32 cellular contexts compared by ENCODE assay signal in the genomic region with DNA sequence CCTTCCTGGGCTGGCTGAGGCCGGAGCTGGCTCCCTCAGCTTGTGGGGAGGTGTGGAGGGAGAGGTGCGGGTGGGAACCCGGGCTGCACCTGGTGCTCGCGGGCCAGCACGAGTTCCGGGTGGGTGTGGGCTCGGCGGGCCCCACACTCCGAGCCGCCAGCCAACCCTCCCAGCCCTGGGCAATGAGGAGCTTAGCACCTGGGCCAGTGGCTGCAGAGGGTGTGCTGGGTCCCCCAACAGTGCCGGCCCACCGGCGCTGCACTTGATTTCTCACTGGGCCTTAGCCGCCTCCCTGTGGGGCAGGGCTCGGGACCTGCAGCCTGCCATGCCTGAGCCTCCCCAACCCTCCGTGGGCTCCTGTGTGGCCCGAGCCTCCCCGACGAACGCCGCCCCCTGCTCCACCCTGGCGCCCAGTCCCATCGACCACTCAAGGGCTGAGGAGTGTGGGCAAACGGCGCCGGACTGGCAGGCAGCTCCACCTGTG.
"Had no signal": no experiment of that assay in that cellular context is flagged by ENCODE, and none has a peak within 500 bp of the region (broad histone marks: within the 10 kb centered on the region; RNA-seq: fewer than 3 reads in every experiment).

No MANE protein-coding gene starts in this region.

- H3K9me3 ChIP-seq: colonic mucosa had no signal

- FAIRE-seq: astrocyte, bronchial epithelial cell, endometrium, endothelial cell of umbilical vein, frontal cortex had no signal

- H3K4me3 Mint-ChIP-seq: activated B cell treated with CpG ODN at 0.5 μM for 24 hours; activated CD8-positive, alpha-beta T cell treated with anti-CD3 and anti-CD28 coated beads for 36 hours; activated naive CD8-positive, alpha-beta T cell; activated T-cell treated with anti-CD3 and anti-CD28 coated beads, Interleukin-2, amount 50 U/mL, for 4 hours; activated T-helper 17 cell treated with anti-CD3 and anti-CD28 coated beads, Interleukin-2, amount 50 U/mL, for 72 hours; T-helper 17 cell; T-helper 2 cell treated with Interferon-gamma antibody and Interleukin-4, amounts not matched to agents 5 μg/mL and 100 μg/mL, for 36 hours had no signal

- H3K36me3 ChIP-seq: brain microvascular endothelial cell, colonic mucosa, WERI-Rb-1 had no signal

- H3K27ac Mint-ChIP-seq: activated B cell treated with CpG ODN at 0.5 μM for 24 hours; activated CD8-positive, alpha-beta T cell treated with anti-CD3 and anti-CD28 coated beads for 36 hours; activated naive CD8-positive, alpha-beta T cell; activated T-helper 17 cell treated with anti-CD3 and anti-CD28 coated beads, Interleukin-2, amount 50 U/mL, for 72 hours; T-helper 17 cell; T-helper 2 cell treated with Interferon-gamma antibody and Interleukin-4, amounts not matched to agents 5 μg/mL and 100 μg/mL, for 36 hours had no signal

- H3K27ac ChIP-seq: brain microvascular endothelial cell, colonic mucosa, WERI-Rb-1 had no signal

- H3K27me3 Mint-ChIP-seq: activated B cell treated with CpG ODN at 0.5 μM for 24 hours; activated CD8-positive, alpha-beta T cell treated with anti-CD3 and anti-CD28 coated beads for 36 hours; activated naive CD8-positive, alpha-beta T cell; activated T-helper 17 cell treated with anti-CD3 and anti-CD28 coated beads, Interleukin-2, amount 50 U/mL, for 72 hours; T-helper 17 cell had no signal

- H3K4me3 ChIP-seq: colonic mucosa had no signal

- ATAC-seq: activated CD4-positive, CD25-positive, alpha-beta regulatory T cell treated with anti-CD3 and anti-CD28 coated beads, Interleukin-2, amount 50 U/mL, for 24 hours; activated CD8-positive, alpha-beta T cell treated with anti-CD3 and anti-CD28 coated beads for 36 hours; activated T-cell treated with anti-CD3 and anti-CD28 coated beads, Interleukin-2, amount 50 U/mL, for 4 hours; activated T-helper 17 cell treated with anti-CD3 and anti-CD28 coated beads, Interleukin-2, amount 50 U/mL, for 72 hours; esophagus mucosa; T-helper 17 cell had no signal

- H3K27me3 ChIP-seq: brain microvascular endothelial cell, colonic mucosa had no signal

- DNase-seq: activated B cell treated with CpG ODN at 0.5 μM for 24 hours; activated CD4-positive, alpha-beta T cell treated with anti-CD3 and anti-CD28 coated beads for 48 hours; activated CD4-positive, alpha-beta T cell treated with anti-CD3 and anti-CD28 coated beads, Interleukin-2, amount 50 U/mL, for 1 hour; activated CD4-positive, alpha-beta T cell treated with anti-CD3 and anti-CD28 coated beads, Interleukin-2, amount 50 U/mL, for 48 hours; activated CD8-positive, alpha-beta memory T cell treated with anti-CD3 and anti-CD28 coated beads for 24 hours; activated CD8-positive, alpha-beta T cell treated with anti-CD3 and anti-CD28 coated beads for 36 hours; activated effector memory CD4-positive, alpha-beta T cell treated with Interleukin-2 at 50 U/mL for 16 hours; activated gamma-delta T cell treated with Interleukin-2 at 50 U/mL for 16 hours; activated naive CD4-positive, alpha-beta T cell treated with anti-CD3 and anti-CD28 coated beads, Interleukin-2, amount 50 U/mL, for 16 hours; activated naive CD4-positive, alpha-beta T cell treated with Interleukin-2 at 50 U/mL for 16 hours; activated T-cell treated with anti-CD3 and anti-CD28 coated beads, Interleukin-2, amount 50 U/mL, for 4 hours; amniotic stem cell; anterior cingulate cortex; brain microvascular endothelial cell; caudate nucleus; colonic mucosa; effector CD8-positive, alpha-beta T cell; foreskin fibroblast; T-helper 1 cell; T-helper 17 cell; T1000; WERI-Rb-1 had no signal

- H3K4me1 Mint-ChIP-seq: activated B cell treated with CpG ODN at 0.5 μM for 24 hours; activated T-helper 17 cell treated with anti-CD3 and anti-CD28 coated beads, Interleukin-2, amount 50 U/mL, for 72 hours; T-helper 17 cell had no signal

- H3K4me1 ChIP-seq: colonic mucosa had no signal
